Comparison of ENCODE assay signal across 8 cellular contexts in the genomic region with DNA sequence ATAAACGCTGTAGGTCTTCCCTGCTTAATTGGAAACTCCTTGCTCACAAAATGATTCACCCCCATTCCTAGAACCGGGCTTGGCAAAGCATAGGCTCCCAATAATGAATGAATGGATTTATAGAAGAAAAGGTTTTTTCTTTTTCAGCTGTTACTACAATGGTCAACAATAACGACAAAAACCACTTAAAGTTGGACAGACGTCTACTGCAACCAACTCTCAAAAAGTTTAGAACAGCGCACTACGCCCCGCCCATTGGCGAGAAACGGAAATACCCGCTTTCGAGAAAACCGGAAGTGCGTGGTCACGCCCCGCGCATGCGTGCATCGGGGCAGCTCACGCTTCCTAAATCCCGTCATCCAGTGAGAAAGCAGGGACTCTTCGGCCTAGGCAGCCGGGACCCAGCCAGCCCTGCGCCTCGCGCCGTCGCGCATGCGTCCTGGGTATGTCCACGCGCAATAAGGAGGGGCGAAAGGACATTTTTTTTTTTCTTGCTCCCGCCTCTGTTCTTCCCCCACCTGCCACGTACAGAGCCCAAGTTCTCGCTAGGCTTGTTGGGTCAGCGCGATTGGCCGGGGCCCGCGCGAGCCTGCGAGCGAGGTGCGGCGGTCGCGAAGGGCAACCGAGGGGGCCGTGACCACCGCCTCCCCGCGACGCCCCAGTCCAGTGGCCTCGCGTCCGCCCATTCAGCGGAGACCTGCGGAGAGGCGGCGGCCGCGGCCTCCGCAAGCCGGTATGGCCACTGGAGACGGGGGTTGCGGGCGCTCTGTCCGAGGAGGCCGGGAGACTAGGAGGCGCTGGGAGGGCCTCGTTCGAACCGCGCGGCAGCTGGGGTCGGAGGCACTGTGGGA. TPM values are rescaled to one million over a fixed set of nuclear protein-coding genes. Genes with fewer than 3 reads are reported as not detected.
A peak's percentile ranks its signal among the peaks of the same experiment; 100 is the strongest.
DNase-seq lines count a peak whose midpoint lies in the region; ATAC-seq, FAIRE-seq and TF ChIP-seq lines count a peak whose summit lies in the region.

TFG (plus strand) TSS at position 506 of the 851 bp plus-strand sequence. CDS start 4,192 bp downstream, outside the sequence.

- peak within 1 kb of the TSS; percentile 85 for H3K4me3 ChIP-seq in AG10803 (ENCODE audit: low read length)

- ATAC-seq in GM19043 (IDR thresholded peaks at IDR 0.05; ENCODE audit: low read depth, unreplicated experiment) (peak; percentile 92), HG03378 (IDR thresholded peaks at IDR 0.05; ENCODE audit: unreplicated experiment) (peak; percentile 93)

- DNase-seq in AG10803 (ENCODE audit: low read depth), result peak; percentile 99
- peak; percentile 96 for DNase-seq in NCI-H460 (ENCODE audit: extremely low read depth, low read depth)
- peak; percentile 97 for DNase-seq in activated CD4-positive, CD25-positive, alpha-beta regulatory T cell treated with anti-CD3 and anti-CD28 coated beads, Interleukin-2, amount 50 U/mL, for 72 hours
- peak; percentile 6 to 73 for DNase-seq in cerebellar nuclear complex (lab: John Stamatoyannopoulos, UW)
- peak; percentile 97 for DNase-seq in stimulated activated CD4-positive, alpha-beta T cell treated with anti-CD3 and anti-CD28 coated beads, Interleukin-12 subunit alpha, Interleukin-12 subunit beta, amount 100 ng/mL, for 4 hours

- no peak for TF ChIP-seq CTCF in AG10803 (conservative IDR thresholded peaks at IDR 0.05; ENCODE audit: low read length)

- FAIRE-seq in islet of Langerhans (lab: Jason Lieb, UNC), result peak; percentile 90

RNA-seq across cellular contexts. Expression of gene TFG, which starts in this region (rescaled TPM):
- 68.2 and 83.4 TPM in 2 replicates for total RNA-seq in NCI-H460 (2014; rRNA removed; shearing (Covaris generic))
- 54.4 and 60.8 TPM in 2 replicates for polyA plus RNA-seq in NCI-H460 (2014; cell fraction: nucleus; rRNA removed)

Comparison
In these comparisons a context has a peak if more than half of its experiments do, and no peak if none do; other contexts are left out.
1. Peak in every context shown above with its lines: DNase-seq, ATAC-seq and H3K4me3 ChIP-seq.
2. DNase-seq: peak in every context shown above with its lines; median percentile 99 in AG10803; 97 in activated CD4-positive, CD25-positive, alpha-beta regulatory T cell treated with anti-CD3 and anti-CD28 coated beads, Interleukin-2, amount 50 U/mL, for 72 hours; 97 in stimulated activated CD4-positive, alpha-beta T cell treated with anti-CD3 and anti-CD28 coated beads, Interleukin-12 subunit alpha, Interleukin-12 subunit beta, amount 100 ng/mL, for 4 hours; 96 in NCI-H460; 40 in cerebellar nuclear complex.